ENCODE assay signal across 17 cellular contexts in the genomic region with DNA sequence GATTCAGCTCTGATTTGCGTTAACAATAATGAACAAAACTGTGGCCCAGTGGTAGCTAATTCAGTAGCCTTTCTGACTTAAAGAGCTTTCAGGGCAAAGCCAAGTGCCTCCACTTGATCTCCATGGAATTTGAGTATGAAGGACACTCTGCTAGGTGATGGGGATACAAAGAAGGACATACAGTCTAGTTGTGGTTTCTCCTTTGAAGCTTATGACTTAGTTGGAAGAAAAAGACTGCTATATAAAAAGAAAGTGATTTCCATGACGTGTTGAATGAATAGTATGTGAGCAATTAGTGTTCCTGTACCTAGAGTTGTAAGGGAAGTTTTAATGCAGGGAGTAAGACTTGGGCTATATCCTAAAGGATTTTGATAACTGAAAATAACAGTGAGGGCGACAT. TPM values are rescaled to one million over a fixed set of nuclear protein-coding genes. Genes with fewer than 3 reads are reported as not detected.
DNase-seq lines count a peak whose midpoint lies in the region; ATAC-seq, FAIRE-seq and TF ChIP-seq lines count a peak whose summit lies in the region.
"Had no signal": no experiment of that assay in that cellular context is flagged by ENCODE, and none has a peak within 500 bp of the region (broad histone marks: within the 10 kb centered on the region; RNA-seq: fewer than 3 reads in every experiment).

No MANE protein-coding gene starts in this region.

- peak overlapping the region; percentile 75 for H3K27ac ChIP-seq in left ventricle myocardium inferior (replicated peaks)
- H3K27ac ChIP-seq: GM23248, HL-60 had no signal

- H3K4me3 ChIP-seq in left ventricle myocardium inferior = peak overlapping the region; percentile 52
- H3K4me3 ChIP-seq: breast epithelium, GM23248 had no signal

- H3K4me1 ChIP-seq in left ventricle myocardium inferior = peaks cover 71% of the 10 kb centered on the region
- H3K4me1 ChIP-seq: breast epithelium had no signal

- H3K27me3 ChIP-seq in left ventricle myocardium inferior (ENCODE audit: low read depth) = no peaks in the 10 kb centered on the region
- H3K27me3 ChIP-seq: breast epithelium had no signal

- H3K9me3 Mint-ChIP-seq in activated T-cell treated with anti-CD3 and anti-CD28 coated beads, Interleukin-2, amount 50 U/mL, for 24 hours = no peaks in the 10 kb centered on the region
- H3K9me3 Mint-ChIP-seq in activated naive CD8-positive, alpha-beta T cell (ENCODE audit: low read depth) = no peaks in the 10 kb centered on the region
- no peaks in the 10 kb centered on the region for H3K9me3 Mint-ChIP-seq in stimulated activated naive B cell treated with anti-CD40 and anti-IgM and Interleukin-4, amounts not matched to agents 10 μg/mL and 1 μg/mL and 100 μg/mL, for 72 hours

- H3K27me3 Mint-ChIP-seq in activated T-cell treated with anti-CD3 and anti-CD28 coated beads, Interleukin-2, amount 50 U/mL, for 24 hours = no peaks in the 10 kb centered on the region
- H3K27me3 Mint-ChIP-seq in activated naive CD8-positive, alpha-beta T cell = no peaks in the 10 kb centered on the region
- H3K27me3 Mint-ChIP-seq in stimulated activated naive B cell treated with anti-CD40 and anti-IgM and Interleukin-4, amounts not matched to agents 10 μg/mL and 1 μg/mL and 100 μg/mL, for 72 hours = no peaks in the 10 kb centered on the region

- H3K36me3 Mint-ChIP-seq in activated T-cell treated with anti-CD3 and anti-CD28 coated beads, Interleukin-2, amount 50 U/mL, for 24 hours (ENCODE audit: low read depth) = peaks cover 40% of the 10 kb centered on the region
- peaks cover 15% of the 10 kb centered on the region for H3K36me3 Mint-ChIP-seq in activated naive CD8-positive, alpha-beta T cell
- H3K36me3 Mint-ChIP-seq in stimulated activated naive B cell treated with anti-CD40 and anti-IgM and Interleukin-4, amounts not matched to agents 10 μg/mL and 1 μg/mL and 100 μg/mL, for 72 hours = peaks cover 20 to 40% of the 10 kb centered on the region in 2 donors

- no peak for TF ChIP-seq POLR2A in GM12891 (IDR thresholded peaks at IDR 0.05; ENCODE audit: low read depth, low read length)

- DNase-seq in activated T-cell treated with anti-CD3 and anti-CD28 coated beads, Interleukin-2, amount 50 U/mL, for 24 hours = no peak
- no peak for DNase-seq in activated T-cell treated with anti-CD3 and anti-CD28 coated beads for 4 hours
- DNase-seq in left ventricle myocardium inferior = no peak
- no peak for DNase-seq in stimulated activated naive B cell treated with anti-CD40 and anti-IgM and Interleukin-4, amounts not matched to agents 10 μg/mL and 1 μg/mL and 100 μg/mL, for 72 hours
- no peak for DNase-seq in KBM-7
- DNase-seq in cerebellar nuclear complex (lab: John Stamatoyannopoulos, UW) = no peak
- DNase-seq in GM12891 (ENCODE audit: insufficient read length, low spot score) = no peak
- DNase-seq: activated gamma-delta T cell treated with Interleukin-2 at 50 U/mL for 16 hours, EL, GM23248, NCI-H2029 treated with DMSO at 0.1 percent for 48 hours, NCI-H510A, posterior cingulate gyrus, SK-N-SH had no signal

- no peak for ATAC-seq in stimulated activated naive B cell treated with anti-CD40 and anti-IgM and Interleukin-4, amounts not matched to agents 10 μg/mL and 1 μg/mL and 100 μg/mL, for 72 hours (replicated peaks)

- H3K27ac Mint-ChIP-seq in activated T-cell treated with anti-CD3 and anti-CD28 coated beads, Interleukin-2, amount 50 U/mL, for 24 hours = peak overlapping the region; percentile 82
- H3K27ac Mint-ChIP-seq in activated naive CD8-positive, alpha-beta T cell = peak overlapping the region; percentile 87
- H3K27ac Mint-ChIP-seq in stimulated activated naive B cell treated with anti-CD40 and anti-IgM and Interleukin-4, amounts not matched to agents 10 μg/mL and 1 μg/mL and 100 μg/mL, for 72 hours = peak overlapping the region; percentile 15

- in situ Hi-C loops in KBM-7 (cut with MboI; ENCODE audit: low pct_unique_long_range_greater_than_20kb, low sequenced_read_pairs) = no loop called here

- H3K4me3 Mint-ChIP-seq in activated T-cell treated with anti-CD3 and anti-CD28 coated beads, Interleukin-2, amount 50 U/mL, for 24 hours = peak overlapping the region; percentile 6
- H3K4me3 Mint-ChIP-seq in activated naive CD8-positive, alpha-beta T cell = peak overlapping the region; percentile 22
- no peak overlapping the region for H3K4me3 Mint-ChIP-seq in stimulated activated naive B cell treated with anti-CD40 and anti-IgM and Interleukin-4, amounts not matched to agents 10 μg/mL and 1 μg/mL and 100 μg/mL, for 72 hours

- H3K4me1 Mint-ChIP-seq in activated T-cell treated with anti-CD3 and anti-CD28 coated beads, Interleukin-2, amount 50 U/mL, for 24 hours (ENCODE audit: low read depth) = peaks cover 84% of the 10 kb centered on the region
- H3K4me1 Mint-ChIP-seq in activated naive CD8-positive, alpha-beta T cell (ENCODE audit: low read depth) = peaks cover 87% of the 10 kb centered on the region
- H3K4me1 Mint-ChIP-seq in stimulated activated naive B cell treated with anti-CD40 and anti-IgM and Interleukin-4, amounts not matched to agents 10 μg/mL and 1 μg/mL and 100 μg/mL, for 72 hours = peaks cover 28 to 62% of the 10 kb centered on the region in 2 donors

- H3K9me3 ChIP-seq in left ventricle myocardium inferior (replicated peaks) = no peaks in the 10 kb centered on the region
- H3K9me3 ChIP-seq: breast epithelium, SK-N-SH had no signal

- intact Hi-C loops in left ventricle myocardium inferior (cut with micrococcal nuclease) = loop anchor here (10.0 kb wide), 1 partner anchor 275 kb away; no protein-coding TSS in a partner anchor

- FAIRE-seq in GM12891 (lab: Jason Lieb, UNC) = no peak

- TF ChIP-seq CTCF in left ventricle myocardium inferior (IDR thresholded peaks at IDR 0.05; ENCODE audit: borderline replicate concordance) = no peak

- H3K36me3 ChIP-seq in left ventricle myocardium inferior = peaks cover 56% of the 10 kb centered on the region
- H3K36me3 ChIP-seq: breast epithelium had no signal

TF ChIP-seq in GM12891, 5 proteins besides CTCF, POLR2A, EP300 and RAD21:
- TF ChIP-seq PAX5 (IDR thresholded peaks at IDR 0.05; ENCODE audit: insufficient read depth, low read length, severe bottlenecking) = no peak
- TF ChIP-seq POU2F2 (IDR thresholded peaks at IDR 0.05; ENCODE audit: low read depth, low read length) = no peak
- TF ChIP-seq POLR2AphosphoS5 (IDR thresholded peaks at IDR 0.05; ENCODE audit: low read depth, low read length) = no peak
- no peak for TF ChIP-seq SPI1 (IDR thresholded peaks at IDR 0.05; ENCODE audit: low read depth, low read length)
- TF ChIP-seq TAF1 (IDR thresholded peaks at IDR 0.05; ENCODE audit: low read depth, low read length) = no peak
TF ChIP-seq in GM12891: peak in this region for 0.

RNA-seq across cellular contexts. Expression of gene PDCD4, which starts 8.3 kb away (rescaled TPM):
- total RNA-seq in left ventricle myocardium inferior = 86.5 TPM
- 287 TPM for polyA plus RNA-seq in GM12891 (2012; ENCODE audit: low read depth, missing spikeins)

RNA-seq across cellular contexts. Expression of gene BBIP1, which starts 39.0 kb away (rescaled TPM):
- total RNA-seq in left ventricle myocardium inferior = 25.1 TPM
- 19.9 TPM for polyA plus RNA-seq in GM12891 (2012; ENCODE audit: low read depth, missing spikeins)

RNA-seq across cellular contexts. Expression of gene SHOC2, which starts 39.4 kb away (rescaled TPM):
- total RNA-seq in left ventricle myocardium inferior = 47.9 TPM
- polyA plus RNA-seq in GM12891 (2012; ENCODE audit: low read depth, missing spikeins) = 24.4 TPM

Comparison
In these comparisons a context has a peak if more than half of its experiments do, and no peak if none do; other contexts are left out.
1. H3K27ac Mint-ChIP-seq: peak in every context shown above with its lines; median percentile 87 in activated naive CD8-positive, alpha-beta T cell; 82 in activated T-cell treated with anti-CD3 and anti-CD28 coated beads, Interleukin-2, amount 50 U/mL, for 24 hours; 15 in stimulated activated naive B cell treated with anti-CD40 and anti-IgM and Interleukin-4, amounts not matched to agents 10 μg/mL and 1 μg/mL and 100 μg/mL, for 72 hours.
2. H3K4me3 Mint-ChIP-seq: peak in activated T-cell treated with anti-CD3 and anti-CD28 coated beads, Interleukin-2, amount 50 U/mL, for 24 hours (single experiment) and activated naive CD8-positive, alpha-beta T cell (single experiment); none in stimulated activated naive B cell treated with anti-CD40 and anti-IgM and Interleukin-4, amounts not matched to agents 10 μg/mL and 1 μg/mL and 100 μg/mL, for 72 hours (0 of 2).